In genomic region chr5:151772029-151772867, GRCh38 we compare ENCODE assay signal across 8 cellular contexts. TPM values are rescaled to one million over a fixed set of nuclear protein-coding genes. Genes with fewer than 3 reads are reported as not detected.
A peak's percentile ranks its signal among the peaks of the same experiment; 100 is the strongest.
DNase-seq lines count a peak whose midpoint lies in the region; ATAC-seq and TF ChIP-seq lines count a peak whose summit lies in the region.

No MANE protein-coding gene starts in this region.

- no peak for TF ChIP-seq RAD21 in Ishikawa (IDR thresholded peaks at IDR 0.05; ENCODE audit: low read depth)

- WGBS in ectodermal cell, 2 experiments, result 0% methylated on average over 87 of the region's 87 CpGs
- WGBS in mesendoderm (ENCODE audit: extremely low coverage, insufficient coverage, low lambda C conversion rate), result no CpG with 5 or more reads among the region's 87 CpGs

- ATAC-seq in HG03565 (IDR thresholded peaks at IDR 0.05; ENCODE audit: unreplicated experiment), result no peak

- H3K27ac ChIP-seq in ectodermal cell (ENCODE audit: insufficient read depth, low read depth, low read length, poor library complexity, severe bottlenecking), result peak overlapping the region; percentile 90
- H3K27ac ChIP-seq in mesendoderm (ENCODE audit: low read depth, low read length), result peak overlapping the region; percentile 96

- DNase-seq in NCI-H1436 (lab: John Stamatoyannopoulos, UW) (peak; percentile 20), NCI-H1436 treated with DMSO at 0.1 percent for 48 hours (lab: John Stamatoyannopoulos, UW) (no peak), mesendoderm (peak; percentile 63)
- peak; percentile 36 to 41 for DNase-seq in activated CD4-positive, alpha-beta T cell treated with anti-CD3 and anti-CD28 coated beads for 4 hours
- DNase-seq in stimulated activated CD8-positive, alpha-beta memory T cell treated with anti-CD3 and anti-CD28 coated beads, Interleukin-2, amount 100 ng/mL, for 48 hours (ENCODE audit: low read depth in 2 of 2), result peak; percentile 26 to 81

- TF ChIP-seq EP300 in Ishikawa (IDR thresholded peaks at IDR 0.05; ENCODE audit: borderline replicate concordance), result no peak

- no peak overlapping the region for H2BK120ac ChIP-seq in mesendoderm (ENCODE audit: low read depth, low read length)

- H3K36me3 ChIP-seq in ectodermal cell (ENCODE audit: control insufficient read depth, insufficient read depth, low read length), result no peaks in the 10 kb centered on the region
- no peaks in the 10 kb centered on the region for H3K36me3 ChIP-seq in mesendoderm (ENCODE audit: control insufficient read depth, insufficient read depth, low read length)

- no peak overlapping the region for H2BK15ac ChIP-seq in mesendoderm (replicated peaks; ENCODE audit: low read depth)

- H3K27me3 ChIP-seq in ectodermal cell (ENCODE audit: control insufficient read depth, insufficient read depth, low read length, poor library complexity, severe bottlenecking), result no peaks in the 10 kb centered on the region
- H3K27me3 ChIP-seq in mesendoderm (ENCODE audit: insufficient read depth, low read length, poor library complexity), result no peaks in the 10 kb centered on the region

- peak overlapping the region; percentile 89 for H3K4me2 ChIP-seq in mesendoderm (ENCODE audit: low read length)

- H3K4ac ChIP-seq in mesendoderm (ENCODE audit: low read depth, low read length), result peak overlapping the region; percentile 92

- H3K9me3 ChIP-seq in ectodermal cell (ENCODE audit: control insufficient read depth, low read length), result no peaks in the 10 kb centered on the region

- no peak overlapping the region for H4K8ac ChIP-seq in mesendoderm (ENCODE audit: low read depth, low read length)

- H3K4me1 ChIP-seq in ectodermal cell (ENCODE audit: control insufficient read depth, insufficient read depth, low read length) (peaks cover 11% of the 10 kb centered on the region), mesendoderm (ENCODE audit: control insufficient read depth, low read depth, low read length) (peaks cover 3% of the 10 kb centered on the region)

- peaks cover 50% of the 10 kb centered on the region for H3K79me2 ChIP-seq in mesendoderm (ENCODE audit: control insufficient read depth, insufficient read depth, low read length)

- peak overlapping the region; percentile 76 for H2BK5ac ChIP-seq in mesendoderm (ENCODE audit: low read length)

- H2AK5ac ChIP-seq in mesendoderm (ENCODE audit: low read length), result no peak overlapping the region

- no peak overlapping the region for H3K23ac ChIP-seq in mesendoderm (ENCODE audit: low read length)

- peak overlapping the region; percentile 97 for H3K9ac ChIP-seq in mesendoderm (ENCODE audit: low read length)

- H3K18ac ChIP-seq in mesendoderm (ENCODE audit: low read length), result peak overlapping the region; percentile 72

- H3K4me3 ChIP-seq in ectodermal cell (ENCODE audit: insufficient read depth, low read depth, low read length), result peak overlapping the region; percentile 93
- H3K4me3 ChIP-seq in mesendoderm (ENCODE audit: low read length), result peak overlapping the region; percentile 60

- H3K56ac ChIP-seq in mesendoderm (ENCODE audit: low read length), result peak overlapping the region; percentile 98

- H3K79me1 ChIP-seq in mesendoderm (ENCODE audit: low read length), result no peaks in the 10 kb centered on the region

- H4K5ac ChIP-seq in mesendoderm (ENCODE audit: low read length), result no peak overlapping the region

TF ChIP-seq in Ishikawa, 13 proteins besides CTCF, POLR2A, EP300 and RAD21:
- TF ChIP-seq TEAD4 (IDR thresholded peaks at IDR 0.05) (no peak), CEBPB (IDR thresholded peaks at IDR 0.05) (no peak)
- TF ChIP-seq, protein P1, sequence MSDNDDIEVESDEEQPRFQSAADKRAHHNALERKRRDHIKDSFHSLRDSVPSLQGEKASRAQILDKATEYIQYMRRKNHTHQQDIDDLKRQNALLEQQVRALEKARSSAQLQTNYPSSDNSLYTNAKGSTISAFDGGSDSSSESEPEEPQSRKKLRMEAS (IDR thresholded peaks at IDR 0.05), result peak; percentile 47; the same call in 1 of the 2 replicates

RNA-seq across cellular contexts. Expression of gene G3BP1, which starts 0.5 kb away (rescaled TPM):
- 233 TPM for polyA plus RNA-seq in ectodermal cell (2013, experiment 1 of 4)
- polyA plus RNA-seq in ectodermal cell (2013, experiment 2 of 4), result 237 TPM
- polyA plus RNA-seq in ectodermal cell (2013, experiment 3 of 4), result 144 TPM
- polyA plus RNA-seq in ectodermal cell (2013, experiment 4 of 4), result 153 TPM
- 191 TPM for polyA plus RNA-seq in mesendoderm (2013, experiment 1 of 2)
- 192 TPM for polyA plus RNA-seq in mesendoderm (2013, experiment 2 of 2)

RNA-seq across cellular contexts. Expression of gene ATOX1, which starts 13.8 kb away (rescaled TPM):
- 108 TPM for polyA plus RNA-seq in ectodermal cell (2013, experiment 1 of 4)
- 109 TPM for polyA plus RNA-seq in ectodermal cell (2013, experiment 2 of 4)
- 120 TPM for polyA plus RNA-seq in ectodermal cell (2013, experiment 3 of 4)
- polyA plus RNA-seq in ectodermal cell (2013, experiment 4 of 4), result 124 TPM
- polyA plus RNA-seq in mesendoderm (2013, experiment 1 of 2), result 143 TPM
- 143 TPM for polyA plus RNA-seq in mesendoderm (2013, experiment 2 of 2)
